ENCODE assay signal across 8 cellular contexts in the genomic region with DNA sequence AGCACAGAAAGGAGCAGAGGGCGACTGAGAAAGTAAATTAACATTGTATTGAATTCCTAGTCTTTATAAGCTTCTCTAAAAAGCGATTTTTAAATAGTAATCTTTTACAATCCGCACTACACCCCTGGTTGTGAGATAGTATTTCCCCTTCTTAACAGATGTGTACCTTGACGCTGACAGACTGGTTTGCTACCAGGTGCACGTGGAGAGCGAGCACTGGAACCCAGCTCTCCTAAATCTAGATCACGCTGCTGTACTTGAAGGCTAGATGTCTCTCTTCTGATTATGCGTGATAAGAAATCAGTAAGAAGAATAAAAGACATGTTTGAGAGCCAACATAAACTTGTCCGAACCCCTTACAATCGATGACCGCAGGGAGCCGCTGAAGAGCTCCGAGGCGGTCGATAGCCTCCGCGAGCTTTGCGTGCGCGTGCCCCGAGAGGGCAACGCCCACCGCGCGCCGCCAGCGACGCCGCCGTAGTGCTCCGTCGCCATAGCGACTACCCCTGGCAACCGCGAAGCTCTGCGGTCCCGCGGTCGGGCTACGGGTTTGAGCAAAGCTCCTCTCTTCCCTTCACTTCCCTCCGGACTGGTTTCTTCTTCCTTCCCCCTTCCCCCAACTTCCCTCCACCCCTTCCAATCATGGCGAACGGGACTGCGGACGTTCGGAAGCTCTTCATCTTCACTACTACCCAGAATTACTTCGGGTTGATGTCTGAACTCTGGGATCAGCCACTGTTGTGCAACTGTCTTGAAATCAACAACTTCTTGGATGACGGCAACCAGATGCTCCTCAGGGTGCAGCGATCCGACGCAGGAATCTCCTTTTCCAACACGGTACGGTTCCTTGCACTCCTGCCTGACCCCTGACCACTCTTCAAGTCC. TPM values are rescaled to one million over a fixed set of nuclear protein-coding genes. Genes with fewer than 3 reads are reported as not detected.
DNase-seq lines count a peak whose midpoint lies in the region; ATAC-seq, FAIRE-seq and TF ChIP-seq lines count a peak whose summit lies in the region.

Gene DYNC2H1, plus strand, starts transcription at position 494 of the 885 bp plus-strand sequence. Its CDS starts 149 bp downstream, at position 643.

- H3K27ac ChIP-seq in SJSA1 (peak within 1 kb of the TSS; percentile 56), suprapubic skin (peak within 1 kb of the TSS; percentile 89)

- H3K9me3 ChIP-seq in MG63 (no peaks in the 10 kb centered on the region), SJSA1 (replicated peaks) (no peaks in the 10 kb centered on the region), suprapubic skin (no peaks in the 10 kb centered on the region)

- H3K36me3 ChIP-seq in MG63: peaks cover 3% of the 10 kb centered on the region; the same call in 1 of the 2 replicates
- H3K36me3 ChIP-seq in SJSA1: no peaks in the 10 kb centered on the region
- no peaks in the 10 kb centered on the region for H3K36me3 ChIP-seq in suprapubic skin

- TF ChIP-seq EP300 in suprapubic skin (IDR thresholded peaks at IDR 0.05): no peak

- TF ChIP-seq POLR2A in suprapubic skin (IDR thresholded peaks at IDR 0.05): no peak

- WGBS in suprapubic skin: under 1% methylated on average over 52 of the region's 53 CpGs

- peak; percentile 94 for FAIRE-seq in G401.6 (lab: Jason Lieb, UNC)

- peak; percentile 95 for DNase-seq in HCEC 1CT
- DNase-seq in MG63: peak; percentile 93
- peak; percentile 58 to 68 for DNase-seq in SJSA1 (ENCODE audit: low read depth in 1 of 2, low spot score in 2 of 2)
- DNase-seq in activated naive CD4-positive, alpha-beta T cell treated with Interleukin-2 at 50 U/mL for 16 hours: peak; percentile 89
- peak; percentile 91 for DNase-seq in glomerular visceral epithelial cell (ENCODE audit: extremely low spot score)
- peak; percentile 36 for DNase-seq in omental fat pad (ENCODE audit: low spot score)
- peak; percentile 88 to 91 for DNase-seq in suprapubic skin (ENCODE audit: low spot score in 2 of 2)

- H3K27me3 ChIP-seq in MG63 (no peaks in the 10 kb centered on the region), SJSA1 (replicated peaks) (no peaks in the 10 kb centered on the region), suprapubic skin (no peaks in the 10 kb centered on the region)

- no peak for TF ChIP-seq CTCF in omental fat pad (IDR thresholded peaks at IDR 0.05)
- TF ChIP-seq CTCF in suprapubic skin (IDR thresholded peaks at IDR 0.05): peak in 1 of 2 donors; percentile 56

- H3K4me1 ChIP-seq in SJSA1 (replicated peaks) (no peaks in the 10 kb centered on the region), suprapubic skin (peaks cover 22% of the 10 kb centered on the region)

- H3K4me3 ChIP-seq in MG63 (peak within 1 kb of the TSS; percentile 67), SJSA1 (peak within 1 kb of the TSS; percentile 50), suprapubic skin (peak within 1 kb of the TSS; percentile 70)

- peak; percentile 96 for ATAC-seq in omental fat pad (ENCODE audit: low FRiP score)

RNA-seq across cellular contexts. Expression of gene DYNC2H1, which starts in this region (rescaled TPM):
- total RNA-seq in MG63 (2014; rRNA removed; shearing (Covaris generic); ENCODE audit: low replicate concordance): 7.6 and 26.5 TPM in 2 replicates
- total RNA-seq in SJSA1 (2014; rRNA removed; shearing (Covaris generic)): 1.5 and 2.2 TPM in 2 replicates
- total RNA-seq in omental fat pad (10 to 100 TPM; 14.7 to 34.1 (median 23.7) TPM), suprapubic skin (10 to 100 TPM in 2 of 4 donors, 1 to 10 TPM in 2; 8.4 to 33.2 (median 11.5) TPM)

Comparison
In these comparisons a context has a peak if more than half of its experiments do, and no peak if none do; other contexts are left out.
1. Peak in every context shown above with its lines: DNase-seq, ATAC-seq, H3K4me3 ChIP-seq and H3K27ac ChIP-seq.
2. DNase-seq: peak in every context shown above with its lines; median percentile 95 in HCEC 1CT; 93 in MG63; 91 in glomerular visceral epithelial cell; 90 in suprapubic skin; 89 in activated naive CD4-positive, alpha-beta T cell treated with Interleukin-2 at 50 U/mL for 16 hours; 63 in SJSA1; 36 in omental fat pad.